ENCODE assay signal across 8 cellular contexts in the genomic region with DNA sequence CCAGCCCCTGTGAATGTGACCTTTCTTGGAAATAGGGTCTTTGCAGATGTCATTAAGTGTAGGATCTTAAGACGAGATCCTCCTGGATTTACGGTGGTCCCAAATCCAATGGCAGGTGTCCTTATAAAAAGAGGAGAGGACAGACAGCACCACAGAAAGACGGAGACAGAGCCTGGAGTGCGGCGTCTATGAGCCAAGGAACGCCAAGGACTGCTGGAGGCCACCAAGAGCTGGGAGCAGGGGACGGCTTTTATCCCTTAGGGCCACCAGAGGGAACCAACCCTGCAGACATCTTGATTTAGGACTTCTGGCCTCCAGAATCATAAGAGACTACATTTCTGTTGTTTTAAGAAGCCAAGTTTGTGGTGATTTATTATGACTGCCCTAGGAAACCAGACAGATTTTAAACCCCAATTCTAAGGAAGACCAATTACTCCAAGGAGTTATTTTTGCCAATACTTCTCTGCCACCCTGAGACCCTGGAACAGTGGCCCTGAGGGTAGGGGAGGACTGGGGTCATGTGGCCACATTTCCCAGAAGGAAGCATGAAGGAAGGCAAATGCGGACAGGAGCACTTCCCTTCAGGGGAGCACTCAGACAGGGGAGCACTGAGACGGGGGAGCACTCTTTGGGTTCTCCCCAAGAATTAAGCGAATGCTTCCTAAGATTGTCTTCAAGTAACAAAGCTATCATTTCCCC.
DNase-seq lines count a peak whose midpoint lies in the region; ATAC-seq and TF ChIP-seq lines count a peak whose summit lies in the region.

No MANE protein-coding gene starts in this region.

- no peaks in the 10 kb centered on the region for H3K4me1 Mint-ChIP-seq in immature natural killer cell

- no peak overlapping the region for H3K9ac ChIP-seq in PC-3 (ENCODE audit: low read length)

- no peaks in the 10 kb centered on the region for H3K79me2 ChIP-seq in PC-3 (ENCODE audit: low read length)

- TF ChIP-seq CTCF in heart right ventricle (IDR thresholded peaks at IDR 0.05): peak; percentile 15 to 61 (median 46)
- peak; percentile 57 for TF ChIP-seq CTCF in PC-3 (conservative IDR thresholded peaks at IDR 0.05; ENCODE audit: low read depth, low read length)

- H3K4me1 ChIP-seq in heart right ventricle (peaks cover 0 to 10% (median 0%) of the 10 kb centered on the region in 9 donors), PC-3 (ENCODE audit: insufficient read depth, low read length) (peaks cover 7% of the 10 kb centered on the region)

- intact Hi-C loops in heart right ventricle (cut with DNase I): loop anchor here in 3 of 10 donors (10.0 kb wide), 1 partner anchor 239 kb away; no protein-coding TSS in a partner anchor
- intact Hi-C loops in Right ventricle myocardium inferior (cut with DNase I): loop anchor here (1.0 kb wide), 1 partner anchor 364 kb away; no protein-coding TSS in a partner anchor
- intact Hi-C loops in PC-3 (cut with micrococcal nuclease): loop anchor here (1.0 to 5.0 kb wide), 2 partner anchors 38 to 67 kb away; partner anchors contain the start of gene CHST15
- intact Hi-C loops in left ventricle myocardium superior (cut with micrococcal nuclease): no loop called here

- BruUV-seq in PC-3 (replicated peaks; lab: Mats Ljungman, UMichigan): no TSS peak

- H3K27me3 ChIP-seq in heart right ventricle: peaks cover 0 to 11% (median 4%) of the 10 kb centered on the region in 7 donors
- H3K27me3 ChIP-seq in PC-3 (ENCODE audit: low read length): no peaks in the 10 kb centered on the region

- DNase-seq in heart right ventricle (no peak), Right ventricle myocardium inferior (ENCODE audit: missing footprints) (no peak), PC-3 (peak; percentile 38), left ventricle myocardium superior (peak; percentile 2), immature natural killer cell (no peak), SHP77 treated with DMSO at 0.1 percent for 48 hours (lab: John Stamatoyannopoulos, UW) (no peak), NCI-H748 (lab: John Stamatoyannopoulos, UW; ENCODE audit: unreplicated experiment) (no peak)

- CTCF ChIA-PET in PC-3 (lab: Charles Lee): interaction anchor here (0.7 to 1.0 kb wide), 2 partner anchors 126 to 363 kb away, joined by 3 to 4 read pairs; no protein-coding TSS in a partner anchor

- ATAC-seq in heart right ventricle (peak in 6 of 8 donors; percentile 61 to 78 (median 70)), Right ventricle myocardium inferior (no peak), PC-3 (peak; percentile 43; the same call in 1 of the 2 replicates), left ventricle myocardium superior (no peak), GM18867 (IDR thresholded peaks at IDR 0.05; ENCODE audit: unreplicated experiment) (no peak)

- H3K27ac ChIP-seq in heart right ventricle (no peak overlapping the region), PC-3 (ENCODE audit: low read length) (no peak overlapping the region)

- H3K9me2 ChIP-seq in PC-3 (replicated peaks; ENCODE audit: low read length): no peaks in the 10 kb centered on the region

- H3K4me2 ChIP-seq in PC-3 (ENCODE audit: low read length): no peak overlapping the region

- H2AFZ ChIP-seq in PC-3 (ENCODE audit: low read length): no peak overlapping the region

- peaks cover 0 to 69% (median 0%) of the 10 kb centered on the region in 9 donors for H3K36me3 ChIP-seq in heart right ventricle
- H3K36me3 ChIP-seq in PC-3 (ENCODE audit: low read depth, low read length): no peaks in the 10 kb centered on the region

- H3K27ac Mint-ChIP-seq in immature natural killer cell: no peak overlapping the region

- H3K4me3 Mint-ChIP-seq in immature natural killer cell: no peak overlapping the region

- H3K36me3 Mint-ChIP-seq in immature natural killer cell: no peaks in the 10 kb centered on the region

- WGBS in heart right ventricle, 2 donors: 74 to 75% methylated on average over 10 of the region's 10 CpGs

- POLR2A ChIA-PET in PC-3 (lab: Charles Lee; ENCODE audit: unreplicated experiment): no interaction called here

- H3K27me3 Mint-ChIP-seq in immature natural killer cell (ENCODE audit: low read depth in 3 of 3): peaks cover 0 to 2% (median 0%) of the 10 kb centered on the region in 3 donors

- H3F3A ChIP-seq in PC-3 (ENCODE audit: low read length, unreplicated experiment): no peaks in the 10 kb centered on the region

- H3K9me3 ChIP-seq in heart right ventricle (no peaks in the 10 kb centered on the region), PC-3 (ENCODE audit: low read length) (no peaks in the 10 kb centered on the region)

- H3K9me3 Mint-ChIP-seq in immature natural killer cell: no peaks in the 10 kb centered on the region

- H4K20me1 ChIP-seq in PC-3 (ENCODE audit: low read length): no peaks in the 10 kb centered on the region

- H3K4me3 ChIP-seq in heart right ventricle (no peak overlapping the region), PC-3 (ENCODE audit: low read length) (no peak overlapping the region)

Comparison
In these comparisons a context has a peak if more than half of its experiments do, and no peak if none do; other contexts are left out.
1. ATAC-seq: peak in heart right ventricle (6 of 8) and PC-3 (single experiment); none in Right ventricle myocardium inferior (single experiment), left ventricle myocardium superior (single experiment) and GM18867 (single experiment).
2. DNase-seq: peak in PC-3 (single experiment) and left ventricle myocardium superior (single experiment); none in heart right ventricle (0 of 2), Right ventricle myocardium inferior (single experiment), immature natural killer cell (0 of 3), SHP77 treated with DMSO at 0.1 percent for 48 hours (single experiment) and NCI-H748 (single experiment).